11 cellular contexts compared by ENCODE assay signal in the genomic region with DNA sequence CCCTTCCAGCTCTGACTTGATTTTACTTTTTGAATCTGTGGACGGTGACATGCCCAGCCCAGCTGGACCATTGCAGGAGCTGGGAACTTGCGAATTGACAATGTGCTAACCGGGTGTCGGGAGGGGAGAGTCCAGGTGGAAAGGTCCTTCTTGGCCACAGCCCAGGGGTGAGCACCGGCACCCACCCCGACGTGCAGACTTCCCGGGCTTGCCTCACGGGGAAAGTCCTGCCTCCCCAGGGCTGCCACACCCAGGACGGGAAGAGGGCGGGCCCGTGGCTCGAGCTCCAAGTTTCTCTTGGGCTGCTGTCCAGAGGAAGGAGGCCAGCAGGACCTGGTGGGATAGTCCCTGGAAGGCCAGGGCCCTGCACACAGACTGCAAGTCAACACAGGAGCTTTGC. TPM values are rescaled to one million over a fixed set of nuclear protein-coding genes. Genes with fewer than 3 reads are reported as not detected.
DNase-seq lines count a peak whose midpoint lies in the region; ATAC-seq and TF ChIP-seq lines count a peak whose summit lies in the region.
"Had no signal": no experiment of that assay in that cellular context is flagged by ENCODE, and none has a peak within 500 bp of the region (broad histone marks: within the 10 kb centered on the region; RNA-seq: fewer than 3 reads in every experiment).

No MANE protein-coding gene starts in this region.

- ATAC-seq in HG03159 (IDR thresholded peaks at IDR 0.05; ENCODE audit: unreplicated experiment), result no peak
- ATAC-seq: activated CD8-positive, alpha-beta T cell treated with anti-CD3 and anti-CD28 coated beads, Interleukin-2, amount 10 ng/mL, durations not matched to agents 7 days and 5 days; natural killer cell had no signal

- H3K4me1 Mint-ChIP-seq in activated CD4-positive, alpha-beta T cell treated with anti-CD3 and anti-CD28 coated beads, Interleukin-2, amount 10 ng/mL, durations not matched to agents 7 days and 5 days, result no peaks in the 10 kb centered on the region
- H3K4me1 Mint-ChIP-seq: natural killer cell had no signal

- TF ChIP-seq EP300 in Ishikawa (IDR thresholded peaks at IDR 0.05; ENCODE audit: borderline replicate concordance), result no peak

- no peak overlapping the region for H3K4me3 Mint-ChIP-seq in activated CD4-positive, alpha-beta T cell treated with anti-CD3 and anti-CD28 coated beads, Interleukin-2, amount 10 ng/mL, durations not matched to agents 7 days and 5 days
- H3K4me3 Mint-ChIP-seq: activated CD8-positive, alpha-beta T cell treated with anti-CD3 and anti-CD28 coated beads, Interleukin-2, amount 10 ng/mL, durations not matched to agents 7 days and 5 days; natural killer cell had no signal

- TF ChIP-seq RAD21 in Ishikawa (IDR thresholded peaks at IDR 0.05; ENCODE audit: low read depth), result no peak

- no peak overlapping the region for H3K27ac Mint-ChIP-seq in activated CD4-positive, alpha-beta T cell treated with anti-CD3 and anti-CD28 coated beads, Interleukin-2, amount 10 ng/mL, durations not matched to agents 7 days and 5 days
- H3K27ac Mint-ChIP-seq: activated CD8-positive, alpha-beta T cell treated with anti-CD3 and anti-CD28 coated beads, Interleukin-2, amount 10 ng/mL, durations not matched to agents 7 days and 5 days; natural killer cell had no signal

- H3K27me3 Mint-ChIP-seq in activated CD4-positive, alpha-beta T cell treated with anti-CD3 and anti-CD28 coated beads, Interleukin-2, amount 10 ng/mL, durations not matched to agents 7 days and 5 days, result no peaks in the 10 kb centered on the region

- H3K36me3 Mint-ChIP-seq in activated CD4-positive, alpha-beta T cell treated with anti-CD3 and anti-CD28 coated beads, Interleukin-2, amount 10 ng/mL, durations not matched to agents 7 days and 5 days (ENCODE audit: low read depth), result no peaks in the 10 kb centered on the region
- H3K36me3 Mint-ChIP-seq: natural killer cell had no signal

- H3K9me3 Mint-ChIP-seq in activated CD4-positive, alpha-beta T cell treated with anti-CD3 and anti-CD28 coated beads, Interleukin-2, amount 10 ng/mL, durations not matched to agents 7 days and 5 days, result no peaks in the 10 kb centered on the region
- H3K9me3 Mint-ChIP-seq: natural killer cell had no signal

- POLR2A ChIA-PET in activated CD4-positive, alpha-beta T cell treated with anti-CD3 and anti-CD28 coated beads, Interleukin-2, amount 10 ng/mL, durations not matched to agents 7 days and 5 days (lab: Charles Lee), result no interaction called here

- H3K4me3 ChIP-seq in epithelial cell of proximal tubule (ENCODE audit: low read depth, low read length), result peak overlapping the region; percentile 11

- no peak for TF ChIP-seq CTCF in epithelial cell of proximal tubule (conservative IDR thresholded peaks at IDR 0.05; ENCODE audit: low read depth, low read length)

- CTCF ChIA-PET in activated CD4-positive, alpha-beta T cell treated with anti-CD3 and anti-CD28 coated beads, Interleukin-2, amount 10 ng/mL, durations not matched to agents 7 days and 5 days (lab: Charles Lee), result interaction anchor here (1.1 kb wide), 2 partner anchors 9 to 86 kb away, joined by 3 read pairs; a partner anchor contains a TSS

- no peak for DNase-seq in epithelial cell of proximal tubule (ENCODE audit: low read depth)
- peak; percentile 92 for DNase-seq in mesenteric fat pad (ENCODE audit: low spot score)
- peak; percentile 71 for DNase-seq in ureter (ENCODE audit: low spot score)
- DNase-seq in COR-L47 (lab: John Stamatoyannopoulos, UW), result no peak
- DNase-seq in activated CD4-positive, alpha-beta T cell treated with anti-CD3 and anti-CD28 coated beads, Interleukin-2, amount 10 ng/mL, durations not matched to agents 7 days and 5 days, result no peak
- no peak for DNase-seq in NK-92 (lab: John Stamatoyannopoulos, UW; ENCODE audit: unreplicated experiment)
- DNase-seq: activated CD8-positive, alpha-beta T cell treated with anti-CD3 and anti-CD28 coated beads, Interleukin-2, amount 10 ng/mL, durations not matched to agents 7 days and 5 days; anterior cingulate cortex; natural killer cell had no signal

TF ChIP-seq in Ishikawa, 13 proteins besides CTCF, POLR2A, EP300 and RAD21:
- TF ChIP-seq, protein P1, sequence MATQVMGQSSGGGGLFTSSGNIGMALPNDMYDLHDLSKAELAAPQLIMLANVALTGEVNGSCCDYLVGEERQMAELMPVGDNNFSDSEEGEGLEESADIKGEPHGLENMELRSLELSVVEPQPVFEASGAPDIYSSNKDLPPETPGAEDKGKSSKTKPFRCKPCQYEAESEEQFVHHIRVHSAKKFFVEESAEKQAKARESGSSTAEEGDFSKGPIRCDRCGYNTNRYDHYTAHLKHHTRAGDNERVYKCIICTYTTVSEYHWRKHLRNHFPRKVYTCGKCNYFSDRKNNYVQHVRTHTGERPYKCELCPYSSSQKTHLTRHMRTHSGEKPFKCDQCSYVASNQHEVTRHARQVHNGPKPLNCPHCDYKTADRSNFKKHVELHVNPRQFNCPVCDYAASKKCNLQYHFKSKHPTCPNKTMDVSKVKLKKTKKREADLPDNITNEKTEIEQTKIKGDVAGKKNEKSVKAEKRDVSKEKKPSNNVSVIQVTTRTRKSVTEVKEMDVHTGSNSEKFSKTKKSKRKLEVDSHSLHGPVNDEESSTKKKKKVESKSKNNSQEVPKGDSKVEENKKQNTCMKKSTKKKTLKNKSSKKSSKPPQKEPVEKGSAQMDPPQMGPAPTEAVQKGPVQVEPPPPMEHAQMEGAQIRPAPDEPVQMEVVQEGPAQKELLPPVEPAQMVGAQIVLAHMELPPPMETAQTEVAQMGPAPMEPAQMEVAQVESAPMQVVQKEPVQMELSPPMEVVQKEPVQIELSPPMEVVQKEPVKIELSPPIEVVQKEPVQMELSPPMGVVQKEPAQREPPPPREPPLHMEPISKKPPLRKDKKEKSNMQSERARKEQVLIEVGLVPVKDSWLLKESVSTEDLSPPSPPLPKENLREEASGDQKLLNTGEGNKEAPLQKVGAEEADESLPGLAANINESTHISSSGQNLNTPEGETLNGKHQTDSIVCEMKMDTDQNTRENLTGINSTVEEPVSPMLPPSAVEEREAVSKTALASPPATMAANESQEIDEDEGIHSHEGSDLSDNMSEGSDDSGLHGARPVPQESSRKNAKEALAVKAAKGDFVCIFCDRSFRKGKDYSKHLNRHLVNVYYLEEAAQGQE (IDR thresholded peaks at IDR 0.05; ENCODE audit: low read depth), result 0 out of 2 replicates have a peak, but pooled peaks have one; percentile 16
- no peak for TF ChIP-seq ZBTB7A (IDR thresholded peaks at IDR 0.05; ENCODE audit: low read depth)
- TF ChIP-seq TCF12 (IDR thresholded peaks at IDR 0.05; ENCODE audit: low read depth), result no peak
- no peak for TF ChIP-seq CEBPB (IDR thresholded peaks at IDR 0.05)
- TF ChIP-seq NFIC (IDR thresholded peaks at IDR 0.05), result no peak
- TF ChIP-seq EGR1 (IDR thresholded peaks at IDR 0.05), result no peak

RNA-seq across cellular contexts. Expression of a gene that starts 17.7 kb away (rescaled TPM):
- total RNA-seq in epithelial cell of proximal tubule, result 0.06 and 0.36 TPM in 2 replicates
- total RNA-seq in mesenteric fat pad, result not detected
- total RNA-seq in ureter, result 19.3 TPM
- total RNA-seq in activated CD4-positive, alpha-beta T cell treated with anti-CD3 and anti-CD28 coated beads, Interleukin-2, amount 10 ng/mL, durations not matched to agents 7 days and 5 days, result not detected
- total RNA-seq: activated CD8-positive, alpha-beta T cell treated with anti-CD3 and anti-CD28 coated beads, Interleukin-2, amount 10 ng/mL, durations not matched to agents 7 days and 5 days had no signal

RNA-seq across cellular contexts. Expression of a gene that starts 32.6 kb away (rescaled TPM):
- 11.4 and 24.2 TPM in 2 replicates for total RNA-seq in epithelial cell of proximal tubule
- total RNA-seq in mesenteric fat pad, result 44.7 TPM
- total RNA-seq in ureter, result 64.1 TPM
- total RNA-seq in activated CD4-positive, alpha-beta T cell treated with anti-CD3 and anti-CD28 coated beads, Interleukin-2, amount 10 ng/mL, durations not matched to agents 7 days and 5 days, result 10 to 100 TPM; 31.5 to 34.3 TPM

RNA-seq across cellular contexts. Expression of a gene that starts 32.7 kb away (rescaled TPM):
- total RNA-seq in epithelial cell of proximal tubule (5.3 and 7.6 TPM in 2 replicates), mesenteric fat pad (13.2 TPM), ureter (25.5 TPM)
- 1 to 10 TPM; 5.9 to 6.1 TPM for total RNA-seq in activated CD4-positive, alpha-beta T cell treated with anti-CD3 and anti-CD28 coated beads, Interleukin-2, amount 10 ng/mL, durations not matched to agents 7 days and 5 days

RNA-seq across cellular contexts. Expression of a gene that starts 40.6 kb away (rescaled TPM):
- 122 and 123 TPM in 2 replicates for total RNA-seq in epithelial cell of proximal tubule
- 92.0 TPM for total RNA-seq in mesenteric fat pad
- 84.8 TPM for total RNA-seq in ureter
- 100 to 1,000 TPM; 148 to 157 TPM for total RNA-seq in activated CD4-positive, alpha-beta T cell treated with anti-CD3 and anti-CD28 coated beads, Interleukin-2, amount 10 ng/mL, durations not matched to agents 7 days and 5 days

Comparison
In these comparisons a context has a peak if more than half of its experiments do, and no peak if none do; other contexts are left out.
1. DNase-seq: peak in mesenteric fat pad (single experiment) and ureter (single experiment); none in epithelial cell of proximal tubule (single experiment), COR-L47 (single experiment), activated CD4-positive, alpha-beta T cell treated with anti-CD3 and anti-CD28 coated beads, Interleukin-2, amount 10 ng/mL, durations not matched to agents 7 days and 5 days (single experiment) and NK-92 (single experiment).
2. RNA of a gene that starts 17.7 kb away (total RNA-seq): 19.3 TPM in ureter (single experiment); not detected in mesenteric fat pad (single experiment), 0.06 to 0.36 TPM in epithelial cell of proximal tubule and not detected in activated CD4-positive, alpha-beta T cell treated with anti-CD3 and anti-CD28 coated beads, Interleukin-2, amount 10 ng/mL, durations not matched to agents 7 days and 5 days; every median in the first group is over 10 times any median in the second.